Comparison of ENCODE assay signal across 25 cellular contexts in genomic region chr13:78430166-78430791, GRCh38.
A peak's percentile ranks its signal among the peaks of the same experiment; 100 is the strongest.
DNase-seq lines count a peak whose midpoint lies in the region; ATAC-seq and TF ChIP-seq lines count a peak whose summit lies in the region.
"Had no signal": no experiment of that assay in that cellular context is flagged by ENCODE, and none has a peak within 500 bp of the region (broad histone marks: within the 10 kb centered on the region; RNA-seq: fewer than 3 reads in every experiment).

No MANE protein-coding gene starts in this region.

- TF ChIP-seq EP300 in sigmoid colon (IDR thresholded peaks at IDR 0.05), result no peak

- H3K4me1 Mint-ChIP-seq in type B pancreatic cell (ENCODE audit: unreplicated experiment), result peaks cover 13% of the 10 kb centered on the region
- H3K4me1 Mint-ChIP-seq: activated CD4-positive, alpha-beta T cell treated with anti-CD3 and anti-CD28 coated beads for 36 hours; immature natural killer cell had no signal

- H3K36me3 ChIP-seq in NT2/D1 (ENCODE audit: insufficient read depth, insufficient read length, low read length) (no peaks in the 10 kb centered on the region), iPS-15b (ENCODE audit: control insufficient read depth, insufficient read depth, low read length) (no peaks in the 10 kb centered on the region), sigmoid colon (no peaks in the 10 kb centered on the region)
- H3K36me3 ChIP-seq: esophagus squamous epithelium, gastroesophageal sphincter, left ventricle myocardium inferior had no signal

- intact Hi-C loops in sigmoid colon (cut with DNase I), result no loop called here
- intact Hi-C loops in posterior vena cava (cut with DNase I), result no loop called here

- no peak for ATAC-seq in GM18858 (IDR thresholded peaks at IDR 0.05; ENCODE audit: unreplicated experiment)
- ATAC-seq: activated CD4-positive, alpha-beta T cell treated with anti-CD3 and anti-CD28 coated beads for 36 hours; gastroesophageal sphincter; Right ventricle myocardium inferior had no signal

- peak overlapping the region; percentile 61 for H3K4me3 Mint-ChIP-seq in type B pancreatic cell
- H3K4me3 Mint-ChIP-seq: activated CD4-positive, alpha-beta T cell treated with anti-CD3 and anti-CD28 coated beads for 36 hours; activated naive CD8-positive, alpha-beta T cell; activated T-helper 1 cell treated with anti-CD3 and anti-CD28 coated beads, Interleukin-12 subunit alpha, Interleukin-12 subunit beta, Interleukin-2, Interleukin-4 antibody, amounts not matched to agents 30 ng/mL and 10 ng/mL and 1 ng/mL, durations not matched to agents 14 hours and 24 hours and 36 hours; immature natural killer cell had no signal

- no peak overlapping the region for H3K27ac Mint-ChIP-seq in type B pancreatic cell
- H3K27ac Mint-ChIP-seq: activated CD4-positive, alpha-beta T cell treated with anti-CD3 and anti-CD28 coated beads for 36 hours; activated naive CD8-positive, alpha-beta T cell; activated T-helper 1 cell treated with anti-CD3 and anti-CD28 coated beads, Interleukin-12 subunit alpha, Interleukin-12 subunit beta, Interleukin-2, Interleukin-4 antibody, amounts not matched to agents 30 ng/mL and 10 ng/mL and 1 ng/mL, durations not matched to agents 14 hours and 24 hours and 36 hours; immature natural killer cell had no signal

- H3K4me3 ChIP-seq in NT2/D1 (ENCODE audit: insufficient read length, low read depth) (no peak overlapping the region), iPS-15b (ENCODE audit: low read depth, low read length) (peak overlapping the region; percentile 16), sigmoid colon (no peak overlapping the region)
- H3K4me3 ChIP-seq: esophagus squamous epithelium, gastroesophageal sphincter, left ventricle myocardium inferior had no signal

- H3K4me1 ChIP-seq in NT2/D1 (ENCODE audit: insufficient read depth, insufficient read length) (no peaks in the 10 kb centered on the region), iPS-15b (ENCODE audit: control insufficient read depth, insufficient read depth, low read length) (no peaks in the 10 kb centered on the region), sigmoid colon (no peaks in the 10 kb centered on the region)
- H3K4me1 ChIP-seq: esophagus squamous epithelium, gastroesophageal sphincter, left ventricle myocardium inferior had no signal

- no peaks in the 10 kb centered on the region for H3K27me3 ChIP-seq in NT2/D1 (ENCODE audit: insufficient read depth, insufficient read length)
- no peaks in the 10 kb centered on the region for H3K27me3 ChIP-seq in iPS-15b (ENCODE audit: control insufficient read depth, insufficient read depth, low read length)
- no peaks in the 10 kb centered on the region for H3K27me3 ChIP-seq in sigmoid colon
- H3K27me3 ChIP-seq: esophagus squamous epithelium, gastroesophageal sphincter had no signal

- H3K9me3 ChIP-seq in NT2/D1 (ENCODE audit: insufficient read depth, low read length), result no peaks in the 10 kb centered on the region
- H3K9me3 ChIP-seq in iPS-15b (ENCODE audit: control insufficient read depth, insufficient read depth, low read length), result no peaks in the 10 kb centered on the region
- no peaks in the 10 kb centered on the region for H3K9me3 ChIP-seq in sigmoid colon
- H3K9me3 ChIP-seq: esophagus squamous epithelium, gastroesophageal sphincter, left ventricle myocardium inferior had no signal

- DNase-seq in NCI-H1417 (lab: John Stamatoyannopoulos, UW), result peak in 2 of 3 experiments; percentile 34 to 50
- DNase-seq in NCI-H1417 treated with DMSO at 0.1 percent for 48 hours (lab: John Stamatoyannopoulos, UW), result no peak
- DNase-seq in NT2/D1 (ENCODE audit: low read depth, low spot score), result peak; percentile 9
- DNase-seq in type B pancreatic cell (ENCODE audit: extremely low spot score, unreplicated experiment), result no peak
- no peak for DNase-seq in sigmoid colon
- no peak for DNase-seq in posterior vena cava (ENCODE audit: low spot score)
- DNase-seq: activated CD4-positive, alpha-beta T cell treated with anti-CD3 and anti-CD28 coated beads for 36 hours; AML-193; cerebellar nuclear complex; DMS79 treated with DMSO at 0.1 percent for 48 hours; effector memory CD4-positive, alpha-beta T cell; esophagus squamous epithelium; immature natural killer cell; Kasumi-1; left ventricle myocardium inferior; NCI-H1105; NCI-H69; SW 1271 had no signal

- no peaks in the 10 kb centered on the region for H3K9me3 Mint-ChIP-seq in type B pancreatic cell
- H3K9me3 Mint-ChIP-seq: activated T-helper 1 cell treated with anti-CD3 and anti-CD28 coated beads, Interleukin-12 subunit alpha, Interleukin-12 subunit beta, Interleukin-2, Interleukin-4 antibody, amounts not matched to agents 30 ng/mL and 10 ng/mL and 1 ng/mL, durations not matched to agents 14 hours and 24 hours and 36 hours had no signal

- TF ChIP-seq CTCF in type B pancreatic cell (conservative IDR thresholded peaks at IDR 0.05) (no peak), sigmoid colon (IDR thresholded peaks at IDR 0.05) (no peak)

- WGBS in sigmoid colon, 2 donors, result 76 to 83% methylated on average over 13 of the region's 13 CpGs

- H3K36me3 Mint-ChIP-seq in type B pancreatic cell, result no peaks in the 10 kb centered on the region
- H3K36me3 Mint-ChIP-seq: activated naive CD8-positive, alpha-beta T cell had no signal

- H3K27ac ChIP-seq in sigmoid colon, result no peak overlapping the region
- H3K27ac ChIP-seq: 22Rv1, esophagus squamous epithelium, gastroesophageal sphincter, left ventricle myocardium inferior had no signal

- H3K9ac ChIP-seq in NT2/D1 (ENCODE audit: insufficient read length, low read depth), result no peak overlapping the region
- H3K9ac ChIP-seq in iPS-15b (ENCODE audit: low read depth, low read length), result no peak overlapping the region

- H3K27me3 Mint-ChIP-seq in type B pancreatic cell, result no peaks in the 10 kb centered on the region

- TF ChIP-seq POLR2A in sigmoid colon (IDR thresholded peaks at IDR 0.05), result no peak

Comparison
In these comparisons a context has a peak if more than half of its experiments do, and no peak if none do; other contexts are left out.
1. DNase-seq: peak in NCI-H1417 (2 of 3) and NT2/D1 (single experiment); none in NCI-H1417 treated with DMSO at 0.1 percent for 48 hours (single experiment), type B pancreatic cell (single experiment), sigmoid colon (single experiment) and posterior vena cava (single experiment).